ENCODE assay signal across 10 cellular contexts in genomic region chr17:30716461-30717289, GRCh38.
DNase-seq lines count a peak whose midpoint lies in the region; ATAC-seq, FAIRE-seq and TF ChIP-seq lines count a peak whose summit lies in the region.
"Had no signal": no experiment of that assay in that cellular context is flagged by ENCODE, and none has a peak within 500 bp of the region (broad histone marks: within the 10 kb centered on the region; RNA-seq: fewer than 3 reads in every experiment).

No MANE protein-coding gene starts in this region.

- no peak for ATAC-seq in HepG2

- H3K9me3 Mint-ChIP-seq in activated T-helper 1 cell treated with anti-CD3 and anti-CD28 coated beads, Interleukin-12 subunit alpha, Interleukin-12 subunit beta, Interleukin-2, Interleukin-4 antibody, amounts not matched to agents 30 ng/mL and 10 ng/mL and 1 ng/mL, durations not matched to agents 14 hours and 24 hours and 36 hours = no peaks in the 10 kb centered on the region

- TF ChIP-seq EP300 in HepG2 (IDR thresholded peaks at IDR 0.05; ENCODE audit: low read depth in 2 of 2, low read length in 2 of 2) = no peak
- no peak for TF ChIP-seq EP300 in HepG2 (CRISPR knock-in tag; IDR thresholded peaks at IDR 0.05; ENCODE audit: borderline replicate concordance)

- peaks cover 13% of the 10 kb centered on the region for H3K4me1 Mint-ChIP-seq in activated T-helper 1 cell treated with anti-CD3 and anti-CD28 coated beads, Interleukin-12 subunit alpha, Interleukin-12 subunit beta, Interleukin-2, Interleukin-4 antibody, amounts not matched to agents 30 ng/mL and 10 ng/mL and 1 ng/mL, durations not matched to agents 14 hours and 24 hours and 36 hours (ENCODE audit: low read depth)

- H3K9me3 ChIP-seq in HepG2 (ENCODE audit: low read length) (no peaks in the 10 kb centered on the region), colonic mucosa (no peaks in the 10 kb centered on the region)

- H2AFZ ChIP-seq in HepG2 (ENCODE audit: low read length) = no peak overlapping the region

- peak overlapping the region; percentile 40 for H3K27ac Mint-ChIP-seq in activated T-helper 1 cell treated with anti-CD3 and anti-CD28 coated beads, Interleukin-12 subunit alpha, Interleukin-12 subunit beta, Interleukin-2, Interleukin-4 antibody, amounts not matched to agents 30 ng/mL and 10 ng/mL and 1 ng/mL, durations not matched to agents 14 hours and 24 hours and 36 hours

- TF ChIP-seq POLR2A in HepG2 (IDR thresholded peaks at IDR 0.05; ENCODE audit: insufficient read depth in 1 of 2, low read depth in 2 of 2, low read length in 2 of 2) = no peak

- WGBS in HepG2 (ENCODE audit: low lambda C conversion rate) = 89% methylated on average over 17 of the region's 17 CpGs

- H3K4me1 ChIP-seq in HepG2 (ENCODE audit: insufficient read depth, low read length) (0 out of 2 replicates have a peak, but pooled peaks cover 12% of the 10 kb centered on the region), colonic mucosa (no peaks in the 10 kb centered on the region)

- H3K4me2 ChIP-seq in HepG2 (ENCODE audit: low read depth, low read length) = no peak overlapping the region

- H3K27me3 ChIP-seq in HepG2 (ENCODE audit: control insufficient read depth in 1 of 2, insufficient read depth in 2 of 2, low read length in 2 of 2) (no peaks in the 10 kb centered on the region), colonic mucosa (no peaks in the 10 kb centered on the region)

- no peaks in the 10 kb centered on the region for H3K36me3 Mint-ChIP-seq in activated T-helper 1 cell treated with anti-CD3 and anti-CD28 coated beads, Interleukin-12 subunit alpha, Interleukin-12 subunit beta, Interleukin-2, Interleukin-4 antibody, amounts not matched to agents 30 ng/mL and 10 ng/mL and 1 ng/mL, durations not matched to agents 14 hours and 24 hours and 36 hours (ENCODE audit: low read depth)

- TF ChIP-seq CTCF in HFF-Myc (IDR thresholded peaks at IDR 0.05; ENCODE audit: low read depth, low read length, missing control alignments) (peak; percentile 21), HepG2 (CRISPR knock-in tag; IDR thresholded peaks at IDR 0.05) (peak; percentile 56), colonic mucosa (IDR thresholded peaks at IDR 0.05) (no peak)

- no peak overlapping the region for H3K4me3 Mint-ChIP-seq in activated T-helper 1 cell treated with anti-CD3 and anti-CD28 coated beads, Interleukin-12 subunit alpha, Interleukin-12 subunit beta, Interleukin-2, Interleukin-4 antibody, amounts not matched to agents 30 ng/mL and 10 ng/mL and 1 ng/mL, durations not matched to agents 14 hours and 24 hours and 36 hours

- H3K27ac ChIP-seq in HepG2 (ENCODE audit: extremely low read length, insufficient read depth, low read length) (no peak overlapping the region), colonic mucosa (no peak overlapping the region)
- H3K27ac ChIP-seq: RWPE1 had no signal

- peaks cover 5% of the 10 kb centered on the region; the same call in 1 of the 2 replicates for H4K20me1 ChIP-seq in HepG2 (ENCODE audit: insufficient read depth, low read length)

- H3K4me3 ChIP-seq in HFF-Myc (replicated peaks; ENCODE audit: low read depth, low read length) = no peak overlapping the region
- no peak overlapping the region for H3K4me3 ChIP-seq in HepG2 (replicated peaks in 1 of 3; ENCODE audit: insufficient read depth in 1 of 3, low read depth in 2 of 3, low read length in 3 of 3)
- no peak overlapping the region for H3K4me3 ChIP-seq in colonic mucosa

- POLR2A ChIA-PET in HepG2 (lab: Yijun Ruan, JAX) = no interaction called here

- BruUV-seq in HepG2 (replicated peaks; lab: Mats Ljungman, UMichigan) = no TSS peak

- CTCF ChIA-PET in HepG2 (lab: Yijun Ruan, JAX; ENCODE audit: low intra/inter-chr PET ratio, low total read pairs) = no interaction called here

- peaks cover 12% of the 10 kb centered on the region for H3K79me2 ChIP-seq in HepG2 (ENCODE audit: insufficient read depth, low read length)

- no peaks in the 10 kb centered on the region for H3K36me3 ChIP-seq in HepG2 (replicated peaks in 1 of 2; ENCODE audit: control insufficient read depth in 1 of 2, insufficient read depth in 2 of 2, low read length in 2 of 2)
- no peaks in the 10 kb centered on the region for H3K36me3 ChIP-seq in colonic mucosa

- peaks cover 6% of the 10 kb centered on the region for H3K27me3 Mint-ChIP-seq in activated T-helper 1 cell treated with anti-CD3 and anti-CD28 coated beads, Interleukin-12 subunit alpha, Interleukin-12 subunit beta, Interleukin-2, Interleukin-4 antibody, amounts not matched to agents 30 ng/mL and 10 ng/mL and 1 ng/mL, durations not matched to agents 14 hours and 24 hours and 36 hours (ENCODE audit: insufficient read depth)

- TF ChIP-seq RAD21 in HepG2 (CRISPR knock-in tag; IDR thresholded peaks at IDR 0.05) = no peak

- in situ Hi-C loops in HepG2 (cut with HindIII; ENCODE audit: extremely low pct_ligation_motif_present, low pct_unique_long_range_greater_than_20kb) = no loop called here

- no peak for FAIRE-seq in HepG2 (lab: Jason Lieb, UNC)

- DNase-seq in EH (ENCODE audit: low read depth) (peak; percentile 19), HFF-Myc (ENCODE audit: extremely low read depth, low read depth) (no peak), HepG2 (ENCODE audit: low spot score) (no peak), nucleus accumbens (lab: John Stamatoyannopoulos, UW) (no peak), colonic mucosa (no peak), globus pallidus (ENCODE audit: low spot score) (no peak)
- DNase-seq in activated T-helper 1 cell treated with anti-CD3 and anti-CD28 coated beads, Interleukin-12 subunit alpha, Interleukin-12 subunit beta, Interleukin-2, Interleukin-4 antibody, amounts not matched to agents 30 ng/mL and 10 ng/mL and 1 ng/mL, durations not matched to agents 14 hours and 24 hours and 36 hours (ENCODE audit: low spot score) = no peak
- DNase-seq in effector CD8-positive, alpha-beta T cell (lab: John Stamatoyannopoulos, UW) = no peak
- DNase-seq: activated T-cell treated with anti-CD3 and anti-CD28 coated beads, Interleukin-2, amount 50 U/mL, for 48 hours had no signal

- H3K9ac ChIP-seq in HepG2 (ENCODE audit: insufficient read depth, low read depth, low read length) = no peak overlapping the region
- H3K9ac ChIP-seq in colonic mucosa (ENCODE audit: low read depth in 2 of 2, low read length in 2 of 2) = no peak overlapping the region

- intact Hi-C loops in activated T-helper 1 cell treated with anti-CD3 and anti-CD28 coated beads, Interleukin-12 subunit alpha, Interleukin-12 subunit beta, Interleukin-2, Interleukin-4 antibody, amounts not matched to agents 30 ng/mL and 10 ng/mL and 1 ng/mL, durations not matched to agents 14 hours and 24 hours and 36 hours (cut with micrococcal nuclease) = loop anchor here (5.0 kb wide), 1 partner anchor 114 kb away; no protein-coding TSS in a partner anchor
- intact Hi-C loops in HepG2 (cut with micrococcal nuclease; ENCODE audit: unreplicated experiment) (no loop called here), colonic mucosa (cut with DNase I) (no loop called here)

TF ChIP-seq in HepG2, 621 proteins besides CTCF, POLR2A, EP300 and RAD21 (continues in another document):
- TF ChIP-seq STAG1 (CRISPR knock-in tag; IDR thresholded peaks at IDR 0.05) (peak; percentile 53), GLI4 (CRISPR knock-in tag; IDR thresholded peaks at IDR 0.05; ENCODE audit: borderline replicate concordance) (no peak), ZBTB33 (CRISPR knock-in tag; IDR thresholded peaks at IDR 0.05) (peak; percentile 24; the same call in 1 of the 2 replicates), ZMYM3 (CRISPR knock-in tag; IDR thresholded peaks at IDR 0.05) (0 out of 2 replicates have a peak, but pooled peaks have one; percentile 8), SAP130 (CRISPR knock-in tag; IDR thresholded peaks at IDR 0.05; ENCODE audit: low read depth) (no peak), IKZF4 (CRISPR knock-in tag; IDR thresholded peaks at IDR 0.05; ENCODE audit: borderline replicate concordance, low read depth, not compliant biosample characterization) (no peak)
- TF ChIP-seq, protein P1, sequence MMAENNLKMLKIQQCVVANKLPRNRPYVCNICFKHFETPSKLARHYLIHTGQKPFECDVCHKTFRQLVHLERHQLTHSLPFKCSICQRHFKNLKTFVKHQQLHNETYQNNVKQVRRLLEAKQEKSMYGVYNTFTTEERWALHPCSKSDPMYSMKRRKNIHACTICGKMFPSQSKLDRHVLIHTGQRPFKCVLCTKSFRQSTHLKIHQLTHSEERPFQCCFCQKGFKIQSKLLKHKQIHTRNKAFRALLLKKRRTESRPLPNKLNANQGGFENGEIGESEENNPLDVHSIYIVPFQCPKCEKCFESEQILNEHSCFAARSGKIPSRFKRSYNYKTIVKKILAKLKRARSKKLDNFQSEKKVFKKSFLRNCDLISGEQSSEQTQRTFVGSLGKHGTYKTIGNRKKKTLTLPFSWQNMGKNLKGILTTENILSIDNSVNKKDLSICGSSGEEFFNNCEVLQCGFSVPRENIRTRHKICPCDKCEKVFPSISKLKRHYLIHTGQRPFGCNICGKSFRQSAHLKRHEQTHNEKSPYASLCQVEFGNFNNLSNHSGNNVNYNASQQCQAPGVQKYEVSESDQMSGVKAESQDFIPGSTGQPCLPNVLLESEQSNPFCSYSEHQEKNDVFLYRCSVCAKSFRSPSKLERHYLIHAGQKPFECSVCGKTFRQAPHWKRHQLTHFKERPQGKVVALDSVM (CRISPR knock-in tag; IDR thresholded peaks at IDR 0.05) = peak; percentile 100
